ENCODE assay signal across 8 cellular contexts in genomic region chr6:25971187-25971811, GRCh38. TPM values are rescaled to one million over a fixed set of nuclear protein-coding genes. Genes with fewer than 3 reads are reported as not detected.
DNase-seq lines count a peak whose midpoint lies in the region; ATAC-seq and TF ChIP-seq lines count a peak whose summit lies in the region.

No MANE protein-coding gene starts in this region.

- no peak for TF ChIP-seq CTCF in AG10803 (conservative IDR thresholded peaks at IDR 0.05; ENCODE audit: low read length)

- no peaks in the 10 kb centered on the region for H3K9me3 ChIP-seq in muscle layer of duodenum (ENCODE audit: control insufficient read depth in 1 of 2, low read length in 2 of 2)

- DNase-seq in AG10803 (ENCODE audit: low read depth) (peak; percentile 96), LHCN-M2 (ENCODE audit: low read depth) (peak; percentile 91), dedifferentiated amniotic fluid mesenchymal stem cell (ENCODE audit: extremely low spot score) (peak; percentile 89), SKM-1 treated with dmso at 0.1 percent for 144 hours (lab: John Stamatoyannopoulos, UW; ENCODE audit: unreplicated experiment) (no peak), globus pallidus (ENCODE audit: low spot score) (no peak), activated gamma-delta T cell (lab: John Stamatoyannopoulos, UW) (no peak)

- no peaks in the 10 kb centered on the region for H3K27me3 ChIP-seq in muscle layer of duodenum (ENCODE audit: low read depth, low read length)

- peak overlapping the region; percentile 40 for H3K27ac ChIP-seq in muscle layer of duodenum (ENCODE audit: low read length)

- peaks cover 0 to 20% of the 10 kb centered on the region in 2 donors for H3K4me1 ChIP-seq in muscle layer of duodenum (ENCODE audit: control insufficient read depth in 1 of 2, insufficient read depth in 2 of 2, low read length in 2 of 2)

- peaks cover 74 to 81% of the 10 kb centered on the region in 2 donors for H3K36me3 ChIP-seq in muscle layer of duodenum (ENCODE audit: control insufficient read depth in 1 of 2, insufficient read depth in 2 of 2, low read length in 2 of 2)

- no peak for ATAC-seq in HG03135 (IDR thresholded peaks at IDR 0.05; ENCODE audit: unreplicated experiment)

- H3K4me3 ChIP-seq in AG10803 (ENCODE audit: low read length) (no peak overlapping the region), muscle layer of duodenum (ENCODE audit: low read depth in 1 of 2, low read length in 2 of 2) (no peak overlapping the region)

RNA-seq across cellular contexts. Expression of gene TRIM38, which starts 8.7 kb away (rescaled TPM):
- total RNA-seq in LHCN-M2 (2014; rRNA removed): 9.4 and 12.5 TPM in 2 replicates
- polyA plus RNA-seq in LHCN-M2 (2012): 5.0 TPM

RNA-seq across cellular contexts. Expression of gene SLC17A2, which starts 40.8 kb away (rescaled TPM):
- total RNA-seq in LHCN-M2 (2014; rRNA removed): not detected in 2 replicates
- polyA plus RNA-seq in LHCN-M2 (2012): not detected

Comparison
In these comparisons a context has a peak if more than half of its experiments do, and no peak if none do; other contexts are left out.
1. DNase-seq: peak in AG10803 (single experiment), LHCN-M2 (single experiment) and dedifferentiated amniotic fluid mesenchymal stem cell (single experiment); none in SKM-1 treated with dmso at 0.1 percent for 144 hours (single experiment), globus pallidus (single experiment) and activated gamma-delta T cell (single experiment).